9 cellular contexts compared by ENCODE assay signal in genomic region chr22:36341640-36342041, GRCh38. TPM values are rescaled to one million over a fixed set of nuclear protein-coding genes. Genes with fewer than 3 reads are reported as not detected.
DNase-seq lines count a peak whose midpoint lies in the region; ATAC-seq and TF ChIP-seq lines count a peak whose summit lies in the region.
"Had no signal": no experiment of that assay in that cellular context is flagged by ENCODE, and none has a peak within 500 bp of the region (broad histone marks: within the 10 kb centered on the region; RNA-seq: fewer than 3 reads in every experiment).

No MANE protein-coding gene starts in this region.

- H2BK5ac ChIP-seq in H9 (ENCODE audit: insufficient read length, low read length) = no peak overlapping the region

- DNase-seq in H9 = no peak
- DNase-seq in activated T-helper 1 cell treated with anti-CD3 and anti-CD28 coated beads, Interleukin-12 subunit alpha, Interleukin-12 subunit beta, Interleukin-2, Interleukin-4 antibody, amounts not matched to agents 30 ng/mL and 10 ng/mL and 1 ng/mL, durations not matched to agents 14 hours and 24 hours and 36 hours (ENCODE audit: low spot score) = no peak
- peak in 1 of 3 donors; percentile 25 for DNase-seq in right cardiac atrium
- no peak for DNase-seq in sigmoid colon
- no peak for DNase-seq in GDM1 (lab: John Stamatoyannopoulos, UW)
- DNase-seq in Karpas-422 = no peak
- no peak for DNase-seq in GM19240 (ENCODE audit: insufficient read length, low spot score)
- DNase-seq: DMS79 treated with DMSO at 0.1 percent for 48 hours had no signal

- H3K36me3 ChIP-seq in sigmoid colon (peaks cover 7 to 75% (median 43%) of the 10 kb centered on the region in 4 donors), Karpas-422 (ENCODE audit: insufficient read depth, low read length) (peaks cover 27% of the 10 kb centered on the region)

- no peak overlapping the region for H4K5ac ChIP-seq in H9 (ENCODE audit: insufficient read length, low read depth, low read length)

- H3K4me3 ChIP-seq in right cardiac atrium (ENCODE audit: low read length) (no peak overlapping the region), sigmoid colon (no peak overlapping the region), Karpas-422 (ENCODE audit: low read length) (no peak overlapping the region)

- H3K4me1 ChIP-seq in H9 (ENCODE audit: insufficient read depth, low read length) = no peaks in the 10 kb centered on the region; the same call in 1 of the 2 replicates
- H3K4me1 ChIP-seq in right cardiac atrium (ENCODE audit: control insufficient read depth, insufficient read depth, low read length) = peaks cover 23% of the 10 kb centered on the region
- peaks cover 0 to 100% (median 100%) of the 10 kb centered on the region in 4 donors for H3K4me1 ChIP-seq in sigmoid colon
- peaks cover 34% of the 10 kb centered on the region for H3K4me1 ChIP-seq in Karpas-422 (ENCODE audit: low read length)

- no peak overlapping the region; a peak in 1 of 5 replicates for H3K4me3 Mint-ChIP-seq in H9
- H3K4me3 Mint-ChIP-seq in activated T-helper 1 cell treated with anti-CD3 and anti-CD28 coated beads, Interleukin-12 subunit alpha, Interleukin-12 subunit beta, Interleukin-2, Interleukin-4 antibody, amounts not matched to agents 30 ng/mL and 10 ng/mL and 1 ng/mL, durations not matched to agents 14 hours and 24 hours and 36 hours = no peak overlapping the region

- H3K4me1 Mint-ChIP-seq in H9 = peaks cover 29 to 40% of the 10 kb centered on the region in 2 experiments
- H3K4me1 Mint-ChIP-seq in activated T-helper 1 cell treated with anti-CD3 and anti-CD28 coated beads, Interleukin-12 subunit alpha, Interleukin-12 subunit beta, Interleukin-2, Interleukin-4 antibody, amounts not matched to agents 30 ng/mL and 10 ng/mL and 1 ng/mL, durations not matched to agents 14 hours and 24 hours and 36 hours (ENCODE audit: low read depth) = peaks cover 78% of the 10 kb centered on the region

- H3K27ac ChIP-seq in H9 (ENCODE audit: insufficient read length, low read depth, low read length) (no peak overlapping the region), right cardiac atrium (ENCODE audit: low read length) (peak overlapping the region; percentile 6), sigmoid colon (peak overlapping the region; percentile 96 to 100 (median 99)), Karpas-422 (ENCODE audit: low read length) (no peak overlapping the region)

- H3K27me3 ChIP-seq in H9 (ENCODE audit: insufficient read depth, low read length) (no peaks in the 10 kb centered on the region), right cardiac atrium (ENCODE audit: control insufficient read depth, insufficient read depth) (no peaks in the 10 kb centered on the region), sigmoid colon (no peaks in the 10 kb centered on the region), Karpas-422 (ENCODE audit: low read length) (no peaks in the 10 kb centered on the region)

- H3K18ac ChIP-seq in H9 (ENCODE audit: insufficient read length, low read depth, low read length) = no peak overlapping the region

- peak overlapping the region; percentile 58 to 90 (median 88) for H3K27ac Mint-ChIP-seq in H9
- H3K27ac Mint-ChIP-seq in activated T-helper 1 cell treated with anti-CD3 and anti-CD28 coated beads, Interleukin-12 subunit alpha, Interleukin-12 subunit beta, Interleukin-2, Interleukin-4 antibody, amounts not matched to agents 30 ng/mL and 10 ng/mL and 1 ng/mL, durations not matched to agents 14 hours and 24 hours and 36 hours = peak overlapping the region; percentile 77

- no peak overlapping the region for H3K4ac ChIP-seq in H9 (ENCODE audit: low read depth, low read length)

- H3K79me2 ChIP-seq in H9 (ENCODE audit: insufficient read depth, low read length) (peaks cover 7% of the 10 kb centered on the region; the same call in 1 of the 2 replicates), Karpas-422 (ENCODE audit: low read length) (peaks cover 80% of the 10 kb centered on the region)

- ATAC-seq in right cardiac atrium = no peak
- ATAC-seq: sciatic nerve had no signal

- H3K23me2 ChIP-seq in H9 (ENCODE audit: insufficient read length, low read depth, low read length, poor library complexity, severe bottlenecking) = no peaks in the 10 kb centered on the region

- H3K79me1 ChIP-seq in H9 (ENCODE audit: insufficient read depth, low read depth, low read length, poor library complexity, severe bottlenecking) = peaks cover 8% of the 10 kb centered on the region

- H2BK12ac ChIP-seq in H9 (ENCODE audit: insufficient read length, low read depth, low read length) = no peak overlapping the region

- no peak for TF ChIP-seq CTCF in H9 (conservative IDR thresholded peaks at IDR 0.05)
- TF ChIP-seq CTCF in sigmoid colon (IDR thresholded peaks at IDR 0.05) = no peak

- H3K9me2 ChIP-seq in Karpas-422 (replicated peaks; ENCODE audit: insufficient read depth, low read length) = no peaks in the 10 kb centered on the region

- H3K9me3 ChIP-seq in H9 (ENCODE audit: control insufficient read depth, low read depth, low read length) (no peaks in the 10 kb centered on the region), right cardiac atrium (ENCODE audit: control insufficient read depth, low read length) (no peaks in the 10 kb centered on the region), sigmoid colon (no peaks in the 10 kb centered on the region), Karpas-422 (ENCODE audit: low read length) (no peaks in the 10 kb centered on the region)

- H3K9ac ChIP-seq in H9 (ENCODE audit: extremely low read depth, insufficient read length, low read length) = no peak overlapping the region
- no peak overlapping the region for H3K9ac ChIP-seq in Karpas-422 (ENCODE audit: low read length)

- no peak overlapping the region for H4K8ac ChIP-seq in H9 (replicated peaks; ENCODE audit: insufficient read length, low read depth, low read length)

- no peak overlapping the region for H3T11ph ChIP-seq in H9 (ENCODE audit: low read length)

- no peak for TF ChIP-seq EP300 in sigmoid colon (IDR thresholded peaks at IDR 0.05)

- H4K91ac ChIP-seq in H9 (ENCODE audit: insufficient read length, low read depth, low read length) = no peak overlapping the region

- H3K36me3 Mint-ChIP-seq in H9 (ENCODE audit: insufficient read depth in 1 of 3, low read depth in 3 of 3) = peaks cover 46 to 86% (median 50%) of the 10 kb centered on the region in 3 experiments
- H3K36me3 Mint-ChIP-seq in activated T-helper 1 cell treated with anti-CD3 and anti-CD28 coated beads, Interleukin-12 subunit alpha, Interleukin-12 subunit beta, Interleukin-2, Interleukin-4 antibody, amounts not matched to agents 30 ng/mL and 10 ng/mL and 1 ng/mL, durations not matched to agents 14 hours and 24 hours and 36 hours (ENCODE audit: low read depth) = peaks cover 55% of the 10 kb centered on the region

- H3K9me3 Mint-ChIP-seq in H9 = no peaks in the 10 kb centered on the region
- no peaks in the 10 kb centered on the region for H3K9me3 Mint-ChIP-seq in activated T-helper 1 cell treated with anti-CD3 and anti-CD28 coated beads, Interleukin-12 subunit alpha, Interleukin-12 subunit beta, Interleukin-2, Interleukin-4 antibody, amounts not matched to agents 30 ng/mL and 10 ng/mL and 1 ng/mL, durations not matched to agents 14 hours and 24 hours and 36 hours

- H4K20me1 ChIP-seq in H9 (ENCODE audit: control insufficient read depth, insufficient read depth, insufficient read length) (no peaks in the 10 kb centered on the region), Karpas-422 (ENCODE audit: insufficient read depth, low read depth, low read length) (0 out of 2 replicates have a peak, but pooled peaks cover 13% of the 10 kb centered on the region)

- H3K23ac ChIP-seq in H9 (ENCODE audit: insufficient read length, low read depth, low read length) = no peak overlapping the region

- no CpG with 5 or more reads among the region's 10 CpGs for WGBS in H9 (ENCODE audit: extremely low coverage, insufficient read length, low lambda C conversion rate)
- 69% methylated on average over 10 of the region's 10 CpGs for WGBS in right cardiac atrium
- 88 to 89% methylated on average over 10 of the region's 10 CpGs for WGBS in sigmoid colon, 2 donors

- H3K27me3 Mint-ChIP-seq in H9 (ENCODE audit: low read depth) = no peaks in the 10 kb centered on the region
- no peaks in the 10 kb centered on the region for H3K27me3 Mint-ChIP-seq in activated T-helper 1 cell treated with anti-CD3 and anti-CD28 coated beads, Interleukin-12 subunit alpha, Interleukin-12 subunit beta, Interleukin-2, Interleukin-4 antibody, amounts not matched to agents 30 ng/mL and 10 ng/mL and 1 ng/mL, durations not matched to agents 14 hours and 24 hours and 36 hours (ENCODE audit: insufficient read depth)

- TF ChIP-seq POLR2A in sigmoid colon (IDR thresholded peaks at IDR 0.05) = no peak

- H2AFZ ChIP-seq in H9 (ENCODE audit: low read length) (no peak overlapping the region), Karpas-422 (ENCODE audit: low read length) (no peak overlapping the region)

- no peak overlapping the region; the same call in 1 of the 2 replicates for H3K14ac ChIP-seq in H9 (ENCODE audit: insufficient read depth, low read length)

- H3K4me2 ChIP-seq in H9 (ENCODE audit: insufficient read depth, insufficient read length, low read length) (no peak overlapping the region), Karpas-422 (ENCODE audit: low read depth, low read length, poor library complexity, severe bottlenecking) (no peak overlapping the region)

- intact Hi-C loops in activated T-helper 1 cell treated with anti-CD3 and anti-CD28 coated beads, Interleukin-12 subunit alpha, Interleukin-12 subunit beta, Interleukin-2, Interleukin-4 antibody, amounts not matched to agents 30 ng/mL and 10 ng/mL and 1 ng/mL, durations not matched to agents 14 hours and 24 hours and 36 hours (cut with micrococcal nuclease) = no loop called here
- intact Hi-C loops in right cardiac atrium (cut with DNase I) = no loop called here
- intact Hi-C loops in sigmoid colon (cut with DNase I) = no loop called here

- H2BK120ac ChIP-seq in H9 (ENCODE audit: low read depth, low read length, poor library complexity, severe bottlenecking) = no peak overlapping the region

- H2BK15ac ChIP-seq in H9 (ENCODE audit: low read depth, low read length) = no peak overlapping the region

- no peak overlapping the region for H2AK5ac ChIP-seq in H9 (ENCODE audit: insufficient read length, low read length)

- H3K56ac ChIP-seq in H9 (ENCODE audit: insufficient read length, low read depth, low read length) = no peak overlapping the region

- H2BK20ac ChIP-seq in H9 (ENCODE audit: low read depth, low read length, poor library complexity, severe bottlenecking) = no peak overlapping the region

RNA-seq across cellular contexts. Expression of gene MYH9, which starts 46.1 kb away (rescaled TPM):
- 243 and 266 TPM in 2 replicates for total RNA-seq in H9 (2021)
- 618 and 639 TPM in 2 replicates for total RNA-seq in activated T-helper 1 cell treated with anti-CD3 and anti-CD28 coated beads, Interleukin-12 subunit alpha, Interleukin-12 subunit beta, Interleukin-2, Interleukin-4 antibody, amounts not matched to agents 30 ng/mL and 10 ng/mL and 1 ng/mL, durations not matched to agents 14 hours and 24 hours and 36 hours
- total RNA-seq in right cardiac atrium = 100 to 1,000 TPM; 140 to 224 (median 163) TPM
- polyA plus RNA-seq in right cardiac atrium = 92.5 TPM
- 100 to 1,000 TPM; 147 to 273 (median 184) TPM for total RNA-seq in sigmoid colon
- polyA plus RNA-seq in sigmoid colon = 100 to 1,000 TPM in 1 of 3 donors, 10 to 100 TPM in 2; 63.7 to 307 (median 88.3) TPM
- total RNA-seq in Karpas-422 (2014; rRNA removed; shearing (Covaris generic); ENCODE audit: low replicate concordance) = 57.5 and 95.1 TPM in 2 replicates

Comparison
In these comparisons a context has a peak if more than half of its experiments do, and no peak if none do; other contexts are left out.
1. H3K27ac ChIP-seq: peak in right cardiac atrium (single experiment) and sigmoid colon (4 of 4); none in H9 (single experiment) and Karpas-422 (single experiment).